ENCODE assay signal across 8 cellular contexts in the genomic region with DNA sequence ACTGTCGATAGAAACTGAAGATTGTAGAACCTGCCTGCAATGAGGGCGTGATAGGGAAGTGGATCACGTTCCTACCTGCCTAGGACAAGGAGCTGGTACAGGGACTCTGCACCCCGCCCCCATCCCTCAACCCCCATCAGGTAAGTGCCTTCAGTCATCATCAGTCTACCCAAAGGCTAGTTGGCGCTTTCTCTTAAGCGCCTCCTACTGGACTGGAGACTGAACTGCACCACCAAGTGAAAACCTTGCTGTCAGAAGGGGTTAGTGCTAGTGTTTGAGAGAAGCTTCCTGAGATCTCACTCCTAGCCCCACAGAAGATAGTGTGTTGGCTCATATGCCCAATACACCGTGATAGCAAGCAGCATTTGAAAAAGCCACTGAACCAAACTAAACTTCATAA.
DNase-seq lines count a peak whose midpoint lies in the region; ATAC-seq, FAIRE-seq and TF ChIP-seq lines count a peak whose summit lies in the region.

No MANE protein-coding gene starts in this region.

- no peak overlapping the region for H3K27ac ChIP-seq in K562 (ENCODE audit: extremely low read depth, low read depth, low read length)

- no peak overlapping the region for H2AFZ ChIP-seq in K562 (ENCODE audit: low read depth, low read length)

- no peaks in the 10 kb centered on the region for H3K36me3 ChIP-seq in K562 (ENCODE audit: control insufficient read depth, insufficient read depth, low read length)

- FAIRE-seq in K562 (lab: Jason Lieb, UNC): peak; percentile 29

- no peak overlapping the region for H3K4me3 ChIP-seq in K562

- H3K4me2 ChIP-seq in K562 (ENCODE audit: insufficient read depth, low read length): no peak overlapping the region

- no peaks in the 10 kb centered on the region for H3K36me3 Mint-ChIP-seq in immature natural killer cell

- CTCF ChIA-PET in K562 (lab: Yijun Ruan, JAX; ENCODE audit: low intra/inter-chr PET ratio): no interaction called here

- H3K9ac ChIP-seq in K562 (ENCODE audit: insufficient read depth in 1 of 2, low read depth in 2 of 2, low read length in 2 of 2): no peak overlapping the region

- BruUV-seq in K562 (replicated peaks; lab: Mats Ljungman, UMichigan): no TSS peak

- POLR2A ChIA-PET in K562 (lab: Yijun Ruan, JAX): no interaction called here

- peak; percentile 77 for ATAC-seq in GM18907 (IDR thresholded peaks at IDR 0.05; ENCODE audit: unreplicated experiment)
- ATAC-seq in HG03103 (IDR thresholded peaks at IDR 0.05; ENCODE audit: low read depth, unreplicated experiment): peak; percentile 81
- ATAC-seq in K562: 0 out of 3 replicates have a peak, but pooled peaks have one; percentile 37

- no peaks in the 10 kb centered on the region for H3K9me1 ChIP-seq in K562 (ENCODE audit: control insufficient read depth, insufficient read depth, low read length)

- no peaks in the 10 kb centered on the region for H3K4me1 ChIP-seq in K562 (replicated peaks in 1 of 2; ENCODE audit: control insufficient read depth in 2 of 2, insufficient read depth in 2 of 2, low read length in 2 of 2)

- TF ChIP-seq POLR2A in K562 (conservative IDR thresholded peaks at IDR 0.05): no peak

- no peaks in the 10 kb centered on the region for H3K27me3 ChIP-seq in K562 (ENCODE audit: control insufficient read depth in 2 of 2, insufficient read depth in 2 of 2, low read length in 2 of 2)

- peaks cover 2 to 31% (median 12%) of the 10 kb centered on the region in 6 donors for H3K9me3 Mint-ChIP-seq in immature natural killer cell

- WGBS in K562 (ENCODE audit: insufficient coverage, low coverage, missing lambda C conversion rate): 5% methylated on average over 7 of the region's 7 CpGs

- TF ChIP-seq RAD21 in K562 (CRISPR knock-in tag; conservative IDR thresholded peaks at IDR 0.05 in 1 of 2, IDR thresholded peaks at IDR 0.05 in 1 of 2): peak in 1 of 2 experiments; percentile 35; a peak in 1 of 4 replicates

- DNase-seq in AG09319 (ENCODE audit: extremely low read depth, low read depth): no peak
- DNase-seq in K562 (ENCODE audit: extremely low read depth in 1 of 4, low spot score in 3 of 4): peak in 3 of 4 experiments; percentile 10 to 19 (median 16)
- no peak for DNase-seq in NCI-H510A (lab: John Stamatoyannopoulos, UW)
- no peak for DNase-seq in immature natural killer cell
- no peak for DNase-seq in ureter (ENCODE audit: low spot score)
- DNase-seq in activated gamma-delta T cell treated with Interleukin-2 at 50 U/mL for 16 hours: no peak

- H3K27me3 Mint-ChIP-seq in immature natural killer cell (ENCODE audit: low read depth in 3 of 3): peaks cover 0 to 1% (median 0%) of the 10 kb centered on the region in 3 donors

- H3K4me1 Mint-ChIP-seq in immature natural killer cell: no peaks in the 10 kb centered on the region

- H3K27ac Mint-ChIP-seq in immature natural killer cell: no peak overlapping the region

- intact Hi-C loops in K562 (cut with micrococcal nuclease): no loop called here

- H3K79me2 ChIP-seq in K562 (ENCODE audit: control insufficient read depth, insufficient read depth, low read length): no peaks in the 10 kb centered on the region

- in situ Hi-C loops in K562 (cut with MboI): no loop called here

- TF ChIP-seq CTCF in AG09319 (IDR thresholded peaks at IDR 0.05; ENCODE audit: low read depth, low read length) (peak; percentile 21), K562 (IDR thresholded peaks at IDR 0.05 in 2 of 3, conservative IDR thresholded peaks at IDR 0.05 in 1 of 3; ENCODE audit: insufficient read depth in 2 of 3, low read depth in 1 of 3, low read length in 3 of 3) (peak; percentile 32 to 62 (median 39); a peak in 4 of 6 replicates)

- TF ChIP-seq EP300 in K562 (IDR thresholded peaks at IDR 0.05; ENCODE audit: low read length): no peak

- no peaks in the 10 kb centered on the region for H4K20me1 ChIP-seq in K562 (replicated peaks; ENCODE audit: control insufficient read depth, insufficient read depth, low read length)

- no peaks in the 10 kb centered on the region for H3K9me3 ChIP-seq in K562 (replicated peaks; ENCODE audit: control insufficient read depth, insufficient read depth, low read depth, low read length)

- H3K4me3 Mint-ChIP-seq in immature natural killer cell: no peak overlapping the region

TF ChIP-seq in K562, 482 proteins besides CTCF, POLR2A, EP300 and RAD21:
- TF ChIP-seq, protein P1, sequence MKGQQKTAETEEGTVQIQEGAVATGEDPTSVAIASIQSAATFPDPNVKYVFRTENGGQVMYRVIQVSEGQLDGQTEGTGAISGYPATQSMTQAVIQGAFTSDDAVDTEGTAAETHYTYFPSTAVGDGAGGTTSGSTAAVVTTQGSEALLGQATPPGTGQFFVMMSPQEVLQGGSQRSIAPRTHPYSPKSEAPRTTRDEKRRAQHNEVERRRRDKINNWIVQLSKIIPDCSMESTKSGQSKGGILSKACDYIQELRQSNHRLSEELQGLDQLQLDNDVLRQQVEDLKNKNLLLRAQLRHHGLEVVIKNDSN (CRISPR knock-in tag; IDR thresholded peaks at IDR 0.05): no peak
- TF ChIP-seq SRSF7 (optimal IDR thresholded peaks at IDR 0.05; ENCODE audit: low read depth, low read length): no peak
- TF ChIP-seq, protein P2, sequence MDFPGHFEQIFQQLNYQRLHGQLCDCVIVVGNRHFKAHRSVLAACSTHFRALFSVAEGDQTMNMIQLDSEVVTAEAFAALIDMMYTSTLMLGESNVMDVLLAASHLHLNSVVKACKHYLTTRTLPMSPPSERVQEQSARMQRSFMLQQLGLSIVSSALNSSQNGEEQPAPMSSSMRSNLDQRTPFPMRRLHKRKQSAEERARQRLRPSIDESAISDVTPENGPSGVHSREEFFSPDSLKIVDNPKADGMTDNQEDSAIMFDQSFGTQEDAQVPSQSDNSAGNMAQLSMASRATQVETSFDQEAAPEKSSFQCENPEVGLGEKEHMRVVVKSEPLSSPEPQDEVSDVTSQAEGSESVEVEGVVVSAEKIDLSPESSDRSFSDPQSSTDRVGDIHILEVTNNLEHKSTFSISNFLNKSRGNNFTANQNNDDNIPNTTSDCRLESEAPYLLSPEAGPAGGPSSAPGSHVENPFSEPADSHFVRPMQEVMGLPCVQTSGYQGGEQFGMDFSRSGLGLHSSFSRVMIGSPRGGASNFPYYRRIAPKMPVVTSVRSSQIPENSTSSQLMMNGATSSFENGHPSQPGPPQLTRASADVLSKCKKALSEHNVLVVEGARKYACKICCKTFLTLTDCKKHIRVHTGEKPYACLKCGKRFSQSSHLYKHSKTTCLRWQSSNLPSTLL (IDR thresholded peaks at IDR 0.05): no peak
- TF ChIP-seq NR1H2 (CRISPR knock-in tag; IDR thresholded peaks at IDR 0.05): no peak
- no peak for TF ChIP-seq COPS2 (conservative IDR thresholded peaks at IDR 0.05)
- TF ChIP-seq NCOR1 (IDR thresholded peaks at IDR 0.05): no peak
- no peak for TF ChIP-seq PTTG1 (tag; IDR thresholded peaks at IDR 0.05; ENCODE audit: low read depth)
- TF ChIP-seq, protein P3, sequence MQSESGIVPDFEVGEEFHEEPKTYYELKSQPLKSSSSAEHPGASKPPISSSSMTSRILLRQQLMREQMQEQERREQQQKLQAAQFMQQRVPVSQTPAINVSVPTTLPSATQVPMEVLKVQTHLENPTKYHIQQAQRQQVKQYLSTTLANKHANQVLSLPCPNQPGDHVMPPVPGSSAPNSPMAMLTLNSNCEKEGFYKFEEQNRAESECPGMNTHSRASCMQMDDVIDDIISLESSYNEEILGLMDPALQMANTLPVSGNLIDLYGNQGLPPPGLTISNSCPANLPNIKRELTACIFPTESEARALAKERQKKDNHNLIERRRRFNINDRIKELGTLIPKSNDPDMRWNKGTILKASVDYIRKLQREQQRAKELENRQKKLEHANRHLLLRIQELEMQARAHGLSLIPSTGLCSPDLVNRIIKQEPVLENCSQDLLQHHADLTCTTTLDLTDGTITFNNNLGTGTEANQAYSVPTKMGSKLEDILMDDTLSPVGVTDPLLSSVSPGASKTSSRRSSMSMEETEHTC (IDR thresholded peaks at IDR 0.05): no peak
- no peak for TF ChIP-seq ZKSCAN3 (CRISPR knock-in tag; IDR thresholded peaks at IDR 0.05)
- no peak for TF ChIP-seq ZBTB17 (CRISPR knock-in tag; IDR thresholded peaks at IDR 0.05)
- TF ChIP-seq MYNN (IDR thresholded peaks at IDR 0.05): no peak
- TF ChIP-seq MYNN (CRISPR knock-in tag; IDR thresholded peaks at IDR 0.05): no peak
- TF ChIP-seq PPARD (CRISPR knock-in tag; IDR thresholded peaks at IDR 0.05): no peak
- TF ChIP-seq ZNF507 (tag; conservative IDR thresholded peaks at IDR 0.05): no peak
- no peak for TF ChIP-seq PHB2 (IDR thresholded peaks at IDR 0.05; ENCODE audit: low read depth)
- TF ChIP-seq ZNF324 (CRISPR knock-in tag; IDR thresholded peaks at IDR 0.05): no peak
- TF ChIP-seq KLF1 (tag; IDR thresholded peaks at IDR 0.05): no peak
- TF ChIP-seq KDM5B (IDR thresholded peaks at IDR 0.05; ENCODE audit: insufficient replicate concordance, low read depth, low read length): no peak
- no peak for TF ChIP-seq CHD4 (IDR thresholded peaks at IDR 0.05; ENCODE audit: insufficient read depth, insufficient replicate concordance, low read depth, low read length, poor library complexity, severe bottlenecking)

Comparison
In these comparisons a context has a peak if more than half of its experiments do, and no peak if none do; other contexts are left out.
1. DNase-seq: peak in K562 (3 of 4); none in AG09319 (single experiment), NCI-H510A (single experiment), immature natural killer cell (0 of 3), ureter (single experiment) and activated gamma-delta T cell treated with Interleukin-2 at 50 U/mL for 16 hours (single experiment).
2. Peak in every context shown above with its lines, with median percentiles within 50 percentile points of each other: ATAC-seq.